In the genomic region with DNA sequence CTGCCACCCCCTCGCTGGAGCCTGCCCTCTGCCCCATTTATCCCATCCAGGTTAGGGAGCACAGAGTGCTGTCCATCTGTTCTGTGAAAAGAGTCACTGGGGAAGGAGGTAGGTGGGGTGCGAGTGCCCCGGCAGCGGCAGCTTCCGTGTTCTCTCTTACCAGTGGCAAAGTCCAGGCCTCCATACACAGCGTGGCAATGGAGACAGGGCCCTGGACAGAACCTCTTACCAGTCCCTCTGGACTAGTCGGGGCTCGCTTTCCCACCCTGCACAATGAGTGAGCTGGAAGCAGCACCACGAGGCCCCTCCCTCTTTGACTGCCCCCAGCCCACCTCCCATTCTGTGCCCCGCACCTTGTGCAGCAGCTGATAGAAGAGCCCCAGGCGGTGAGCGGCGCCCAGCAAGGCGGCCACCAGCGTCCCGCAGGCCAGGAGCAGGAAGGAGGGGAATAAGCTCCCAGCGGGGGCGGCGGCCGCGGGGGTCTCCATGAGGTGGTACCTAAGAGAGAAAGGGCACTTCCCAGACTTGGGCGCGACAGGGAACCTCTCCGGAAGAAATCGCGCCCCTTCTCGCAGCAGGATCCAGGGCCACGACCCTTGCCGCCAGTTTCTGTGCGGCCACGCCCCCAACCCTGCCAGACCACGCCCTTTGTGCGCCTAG, we compare ENCODE assay signal across 8 cellular contexts. TPM values are rescaled to one million over a fixed set of nuclear protein-coding genes. Genes with fewer than 3 reads are reported as not detected.
DNase-seq lines count a peak whose midpoint lies in the region; ATAC-seq, FAIRE-seq and TF ChIP-seq lines count a peak whose summit lies in the region.

No MANE protein-coding gene starts in this region.

- no peak for FAIRE-seq in bronchial epithelial cell (lab: Jason Lieb, UNC)

- intact Hi-C loops in lower leg skin (cut with DNase I; ENCODE audit: low total_unique reads): no loop called here

- peak; percentile 15 for DNase-seq in NCI-H345 (lab: John Stamatoyannopoulos, UW)
- DNase-seq in NCI-H345 treated with DMSO at 0.1 percent for 48 hours (lab: John Stamatoyannopoulos, UW; ENCODE audit: unreplicated experiment): no peak
- DNase-seq in MG63: no peak
- no peak for DNase-seq in bronchial epithelial cell (ENCODE audit: low read depth)
- DNase-seq in lower leg skin (ENCODE audit: low spot score in 2 of 2): peak in 1 of 2 donors; percentile 91

- H3K36me3 ChIP-seq in MG63 (peaks cover 40% of the 10 kb centered on the region), bronchial epithelial cell (ENCODE audit: control insufficient read depth, insufficient read depth, low read length) (peaks cover 11% of the 10 kb centered on the region)

- no peak for TF ChIP-seq CTCF in bronchial epithelial cell (IDR thresholded peaks at IDR 0.05; ENCODE audit: insufficient read depth, low read length, severe bottlenecking)
- no peak for TF ChIP-seq CTCF in lower leg skin (IDR thresholded peaks at IDR 0.05)

- H3K27me3 ChIP-seq in MG63: no peaks in the 10 kb centered on the region
- H3K27me3 ChIP-seq in bronchial epithelial cell (ENCODE audit: control insufficient read depth, insufficient read depth, low read length): no peaks in the 10 kb centered on the region

- H3K4me3 ChIP-seq in MG63: peak overlapping the region; percentile 73
- H3K4me3 ChIP-seq in bronchial epithelial cell (ENCODE audit: low read depth, low read length): peak overlapping the region; percentile 99
- peak overlapping the region; percentile 65 for H3K4me3 ChIP-seq in lower leg skin (ENCODE audit: low read depth, poor library complexity, severe bottlenecking)

- peak overlapping the region; percentile 93 for H3K27ac ChIP-seq in temporal lobe (ENCODE audit: low read depth, low read length)

- H3K9me3 ChIP-seq in MG63: no peaks in the 10 kb centered on the region

- WGBS in lower leg skin, 2 donors: 2% methylated on average over 27 to 33 of the region's 33 CpGs

- ATAC-seq in GM18873 (IDR thresholded peaks at IDR 0.05; ENCODE audit: low FRiP score, unreplicated experiment) (no peak), GM19395 (IDR thresholded peaks at IDR 0.05; ENCODE audit: unreplicated experiment) (no peak)

- no peak for TF ChIP-seq POLR2A in lower leg skin (IDR thresholded peaks at IDR 0.05)

RNA-seq across cellular contexts. Expression of gene SYDE1, which starts 17.5 kb away (rescaled TPM):
- 90.8 and 120 TPM in 2 replicates for total RNA-seq in MG63 (2014; rRNA removed; shearing (Covaris generic); ENCODE audit: low replicate concordance)
- 0.53 and 0.64 TPM in 2 replicates for total RNA-seq in bronchial epithelial cell
- total RNA-seq in lower leg skin: 10 to 100 TPM in 2 of 4 donors, 1 to 10 TPM in 2; 7.1 to 15.9 (median 9.9) TPM
- total RNA-seq in temporal lobe: 2.0 TPM

RNA-seq across cellular contexts. Expression of gene OR1I1, which starts 42.7 kb away (rescaled TPM):
- total RNA-seq in MG63 (2014; rRNA removed; shearing (Covaris generic); ENCODE audit: low replicate concordance): not detected in 2 replicates
- total RNA-seq in bronchial epithelial cell (not detected in 2 replicates), lower leg skin (not detected), temporal lobe (not detected)
